ENCODE assay signal across 18 cellular contexts in genomic region chr13:50993371-50993770, GRCh38.
A peak's percentile ranks its signal among the peaks of the same experiment; 100 is the strongest.
DNase-seq lines count a peak whose midpoint lies in the region; ATAC-seq and TF ChIP-seq lines count a peak whose summit lies in the region.
"Had no signal": no experiment of that assay in that cellular context is flagged by ENCODE, and none has a peak within 500 bp of the region (broad histone marks: within the 10 kb centered on the region; RNA-seq: fewer than 3 reads in every experiment).

No MANE protein-coding gene starts in this region.

- peaks cover 71% of the 10 kb centered on the region for H3K4me1 Mint-ChIP-seq in glutamatergic neuron (ENCODE audit: low read depth, unreplicated experiment)

- H3K4me3 Mint-ChIP-seq in glutamatergic neuron (ENCODE audit: unreplicated experiment), result peak overlapping the region; percentile 56
- H3K4me3 Mint-ChIP-seq: activated naive CD8-positive, alpha-beta T cell; B cell had no signal

- H3K27ac Mint-ChIP-seq in glutamatergic neuron (ENCODE audit: unreplicated experiment), result peak overlapping the region; percentile 88
- H3K27ac Mint-ChIP-seq: activated naive CD8-positive, alpha-beta T cell; B cell had no signal

- no peak for ATAC-seq in HG03108 (IDR thresholded peaks at IDR 0.05; ENCODE audit: unreplicated experiment)
- ATAC-seq: A549, GM12878, HCT116 had no signal

- H3K9me3 Mint-ChIP-seq in glutamatergic neuron (ENCODE audit: unreplicated experiment), result peaks cover 13% of the 10 kb centered on the region

- H3K27me3 Mint-ChIP-seq in glutamatergic neuron (ENCODE audit: unreplicated experiment), result peaks cover 18% of the 10 kb centered on the region
- H3K27me3 Mint-ChIP-seq: activated naive CD8-positive, alpha-beta T cell; B cell; central memory CD8-positive, alpha-beta T cell had no signal

- no peak for TF ChIP-seq CTCF in glutamatergic neuron (IDR thresholded peaks at IDR 0.05; ENCODE audit: partially characterized antibody, unreplicated experiment)

- DNase-seq in NCI-H2227 (lab: John Stamatoyannopoulos, UW; ENCODE audit: unreplicated experiment) (peak; percentile 10), NCI-H2227 treated with DMSO at 0.1 percent for 48 hours (lab: John Stamatoyannopoulos, UW) (no peak), NCI-H69 (lab: John Stamatoyannopoulos, UW) (peak; percentile 77), glutamatergic neuron (no peak), superior temporal gyrus (ENCODE audit: extremely low spot score) (peak; percentile 7), GOT3 (lab: John Stamatoyannopoulos, UW) (no peak)
- no peak for DNase-seq in activated CD4-positive, alpha-beta T cell treated with anti-CD3 and anti-CD28 coated beads for 4 hours
- DNase-seq: activated CD8-positive, alpha-beta memory T cell treated with anti-CD3 and anti-CD28 coated beads, Interleukin-2, amount 50 U/mL, for 48 hours; islet precursor cell; NCI-H510A; SK-N-SH had no signal

- H3K36me3 Mint-ChIP-seq in glutamatergic neuron (ENCODE audit: unreplicated experiment), result peaks cover 4% of the 10 kb centered on the region

Comparison
In these comparisons a context has a peak if more than half of its experiments do, and no peak if none do; other contexts are left out.
1. DNase-seq: peak in NCI-H2227 (single experiment), NCI-H69 (single experiment) and superior temporal gyrus (single experiment); none in NCI-H2227 treated with DMSO at 0.1 percent for 48 hours (single experiment), glutamatergic neuron (single experiment), GOT3 (single experiment) and activated CD4-positive, alpha-beta T cell treated with anti-CD3 and anti-CD28 coated beads for 4 hours (0 of 2).